Comparison of ENCODE assay signal across 8 cellular contexts in the genomic region with DNA sequence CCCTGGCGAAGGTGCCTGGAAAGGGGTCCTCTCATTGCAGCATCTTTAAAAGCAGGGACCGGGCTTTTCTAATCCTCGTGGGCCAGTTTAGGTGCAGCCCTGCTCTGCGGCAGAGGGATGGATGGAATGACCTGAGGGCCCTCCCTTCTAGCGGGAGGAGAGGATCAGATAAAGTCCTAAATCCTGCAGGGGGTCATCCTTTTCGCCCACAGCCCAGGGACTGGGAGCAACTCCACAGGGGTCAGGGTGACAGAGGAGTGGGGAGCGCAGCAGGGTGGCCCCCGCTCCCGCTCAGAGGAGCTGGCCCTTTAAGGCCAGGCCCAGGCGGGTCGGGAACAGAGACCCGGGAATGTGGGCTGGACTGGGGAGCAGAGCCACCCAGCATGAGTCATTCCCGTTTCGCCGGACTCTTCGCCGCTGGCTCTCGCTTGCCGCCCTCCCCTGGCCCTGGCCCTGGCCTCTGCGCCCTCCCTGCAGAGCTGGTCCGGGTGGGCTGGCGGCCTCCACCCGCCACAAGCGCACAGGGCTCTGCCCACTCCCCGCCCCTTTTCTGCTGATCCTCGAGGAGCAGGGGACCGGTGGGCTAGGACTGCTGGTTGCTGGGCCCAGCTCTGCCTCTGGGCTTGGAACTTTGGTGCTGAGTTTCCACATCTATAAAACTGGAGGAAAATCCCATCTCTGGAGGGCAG.
DNase-seq lines count a peak whose midpoint lies in the region; ATAC-seq and TF ChIP-seq lines count a peak whose summit lies in the region.

No MANE protein-coding gene starts in this region.

- no peaks in the 10 kb centered on the region for H3K27me3 ChIP-seq in CD8-positive, alpha-beta memory T cell (ENCODE audit: insufficient read depth, low read length, poor library complexity, severe bottlenecking)
- no peaks in the 10 kb centered on the region for H3K27me3 ChIP-seq in layer of hippocampus (ENCODE audit: control insufficient read depth, insufficient read depth, low read length)

- no peaks in the 10 kb centered on the region for H3K9me3 Mint-ChIP-seq in CD8-positive, alpha-beta memory T cell

- no peaks in the 10 kb centered on the region for H3K27me3 Mint-ChIP-seq in CD8-positive, alpha-beta memory T cell

- peak overlapping the region in 4 of 7 donors; percentile 50 to 87 (median 76) for H3K4me3 Mint-ChIP-seq in CD8-positive, alpha-beta memory T cell

- peak overlapping the region; percentile 16 for H3K27ac ChIP-seq in CD8-positive, alpha-beta memory T cell (ENCODE audit: low read depth, low read length)
- peak overlapping the region; percentile 83 for H3K27ac ChIP-seq in layer of hippocampus (ENCODE audit: low read depth, low read length)
- H3K27ac ChIP-seq in temporal lobe (ENCODE audit: low read depth, low read length) = peak overlapping the region; percentile 38

- H3K4me1 Mint-ChIP-seq in CD8-positive, alpha-beta memory T cell = peaks cover 38 to 46% (median 42%) of the 10 kb centered on the region in 3 donors

- H3K4me3 ChIP-seq in CD8-positive, alpha-beta memory T cell (ENCODE audit: low read length) = peak overlapping the region; percentile 65
- H3K4me3 ChIP-seq in choroid plexus epithelial cell (ENCODE audit: low read depth, low read length) = peak overlapping the region; percentile 71

- H3K9me3 ChIP-seq in CD8-positive, alpha-beta memory T cell (ENCODE audit: low read length) = no peaks in the 10 kb centered on the region

- ATAC-seq in GM19328 (IDR thresholded peaks at IDR 0.05; ENCODE audit: unreplicated experiment) (no peak), HG02610 (IDR thresholded peaks at IDR 0.05; ENCODE audit: unreplicated experiment) (no peak)

- H3K4me1 ChIP-seq in CD8-positive, alpha-beta memory T cell (ENCODE audit: insufficient read depth, low read length) = peaks cover 36% of the 10 kb centered on the region

- CTCF ChIA-PET in CD8-positive, alpha-beta memory T cell (lab: Charles Lee) = interaction anchor here (0.6 to 3.4 kb wide), 13 partner anchors 11 to 379 kb away, joined by 3 to 25 read pairs (median 5); a partner anchor contains a TSS

- no peaks in the 10 kb centered on the region for H3K36me3 Mint-ChIP-seq in CD8-positive, alpha-beta memory T cell

- POLR2A ChIA-PET in CD8-positive, alpha-beta memory T cell (lab: Charles Lee) = interaction anchor here (0.6 to 1.1 kb wide), 2 partner anchors 72 to 180 kb away, joined by 3 to 5 read pairs; no protein-coding TSS in a partner anchor

- no peak overlapping the region for H3K27ac Mint-ChIP-seq in CD8-positive, alpha-beta memory T cell

- peak in 1 of 5 donors; percentile 45 for DNase-seq in CD8-positive, alpha-beta memory T cell
- DNase-seq in LHCN-M2 (ENCODE audit: low read depth) (peak; percentile 88), choroid plexus epithelial cell (ENCODE audit: low read depth) (peak; percentile 85), SIG-M5 treated with dmso at 0.1 percent for 504 hours (lab: John Stamatoyannopoulos, UW; ENCODE audit: unreplicated experiment) (no peak)

- TF ChIP-seq CTCF in choroid plexus epithelial cell (conservative IDR thresholded peaks at IDR 0.05; ENCODE audit: low read depth, low read length) = no peak

- H3K36me3 ChIP-seq in CD8-positive, alpha-beta memory T cell (ENCODE audit: insufficient read depth, low read length) = no peaks in the 10 kb centered on the region

Comparison
In these comparisons a context has a peak if more than half of its experiments do, and no peak if none do; other contexts are left out.
1. H3K27ac ChIP-seq: peak in every context shown above with its lines; median percentile 83 in layer of hippocampus; 38 in temporal lobe; 16 in CD8-positive, alpha-beta memory T cell.